In the genomic region with DNA sequence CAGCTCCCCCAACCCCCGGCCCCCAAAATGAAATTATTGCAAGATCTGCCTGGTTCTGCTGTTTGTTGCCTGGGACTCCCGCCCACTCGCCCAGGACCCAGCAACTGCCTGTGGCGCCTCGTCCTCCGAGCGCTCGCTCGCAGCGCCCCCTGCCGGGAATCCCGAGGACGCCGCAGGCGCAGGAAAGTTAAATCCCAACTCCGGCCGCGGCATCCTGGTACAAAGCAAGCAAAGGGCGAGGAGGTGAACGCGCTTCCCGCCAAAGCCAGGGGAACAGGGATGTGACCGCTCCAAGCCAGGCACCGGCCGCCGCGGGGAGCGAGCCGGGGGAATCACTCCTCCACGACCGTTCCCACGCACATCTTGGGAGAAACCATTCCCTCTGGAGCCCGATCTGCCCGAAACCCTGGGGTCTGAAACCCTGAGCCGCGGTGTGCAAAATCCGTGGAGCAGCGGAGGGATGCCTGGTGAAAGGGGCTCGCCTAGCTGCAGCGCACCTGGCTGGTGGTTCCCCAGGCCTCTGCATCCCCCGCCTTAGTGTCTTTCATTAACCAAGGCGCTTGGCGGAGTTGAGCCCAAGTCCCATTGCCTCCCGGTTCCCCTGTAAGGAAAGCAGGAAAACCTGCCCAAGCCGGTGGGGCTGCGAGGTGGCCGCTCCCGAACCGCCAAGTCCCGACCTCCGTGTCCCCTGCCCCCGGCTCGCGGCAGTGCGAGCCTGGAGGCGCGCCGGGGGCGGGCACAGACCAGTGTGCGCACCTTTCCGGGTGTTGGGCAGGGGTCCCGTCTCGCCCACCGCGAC, we compare ENCODE assay signal across 9 cellular contexts. TPM values are rescaled to one million over a fixed set of nuclear protein-coding genes. Genes with fewer than 3 reads are reported as not detected.
A peak's percentile ranks its signal among the peaks of the same experiment; 100 is the strongest.
DNase-seq lines count a peak whose midpoint lies in the region; ATAC-seq and TF ChIP-seq lines count a peak whose summit lies in the region.
"Had no signal": no experiment of that assay in that cellular context is flagged by ENCODE, and none has a peak within 500 bp of the region (broad histone marks: within the 10 kb centered on the region; RNA-seq: fewer than 3 reads in every experiment).

No MANE protein-coding gene starts in this region.

- H3K36me3 ChIP-seq in uterus = no peaks in the 10 kb centered on the region

- H3K27ac Mint-ChIP-seq in activated CD8-positive, alpha-beta T cell treated with anti-CD3 and anti-CD28 coated beads for 36 hours = no peak overlapping the region
- H3K27ac Mint-ChIP-seq in activated CD8-positive, alpha-beta T cell treated with anti-CD3 and anti-CD28 coated beads, Interleukin-2, amount 10 ng/mL, durations not matched to agents 7 days and 5 days = no peak overlapping the region
- H3K27ac Mint-ChIP-seq in activated naive CD4-positive, alpha-beta T cell treated with anti-CD3 and anti-CD28 coated beads, Interleukin-2, amount 50 U/mL, for 24 hours = no peak overlapping the region
- H3K27ac Mint-ChIP-seq: stimulated activated naive CD8-positive, alpha-beta T cell treated with anti-CD3 and anti-CD28 coated beads, Interleukin-15, amount 100 ng/mL, for 72 hours had no signal

- CTCF ChIA-PET in activated CD8-positive, alpha-beta T cell treated with anti-CD3 and anti-CD28 coated beads for 36 hours (lab: Charles Lee) = interaction anchor here (0.8 kb wide), 1 partner anchor 20 kb away, joined by 3 read pairs; no protein-coding TSS in a partner anchor
- CTCF ChIA-PET in activated CD8-positive, alpha-beta T cell treated with anti-CD3 and anti-CD28 coated beads, Interleukin-2, amount 10 ng/mL, durations not matched to agents 7 days and 5 days (lab: Charles Lee) = interaction anchor here (0.8 kb wide), 1 partner anchor 18 kb away, joined by 3 read pairs; no protein-coding TSS in a partner anchor

- TF ChIP-seq CTCF in activated CD8-positive, alpha-beta T cell treated with anti-CD3 and anti-CD28 coated beads for 36 hours (IDR thresholded peaks at IDR 0.05) = peak; percentile 69
- TF ChIP-seq CTCF in omental fat pad (IDR thresholded peaks at IDR 0.05) (peak in 1 of 3 donors; percentile 67), uterus (IDR thresholded peaks at IDR 0.05) (peak; percentile 72 to 95 (median 94))

- peaks cover 4% of the 10 kb centered on the region for H3K4me1 Mint-ChIP-seq in activated CD8-positive, alpha-beta T cell treated with anti-CD3 and anti-CD28 coated beads for 36 hours (ENCODE audit: low read depth)
- peaks cover 2% of the 10 kb centered on the region for H3K4me1 Mint-ChIP-seq in activated CD8-positive, alpha-beta T cell treated with anti-CD3 and anti-CD28 coated beads, Interleukin-2, amount 10 ng/mL, durations not matched to agents 7 days and 5 days (ENCODE audit: low read depth)
- peaks cover 9% of the 10 kb centered on the region for H3K4me1 Mint-ChIP-seq in activated naive CD4-positive, alpha-beta T cell treated with anti-CD3 and anti-CD28 coated beads, Interleukin-2, amount 50 U/mL, for 24 hours
- H3K4me1 Mint-ChIP-seq: stimulated activated naive CD8-positive, alpha-beta T cell treated with anti-CD3 and anti-CD28 coated beads, Interleukin-15, amount 100 ng/mL, for 72 hours had no signal

- no peaks in the 10 kb centered on the region for H3K27me3 ChIP-seq in uterus

- peak in 1 of 2 donors; percentile 42 for TF ChIP-seq POLR2A in uterus (IDR thresholded peaks at IDR 0.05)

- H3K4me3 Mint-ChIP-seq in activated CD8-positive, alpha-beta T cell treated with anti-CD3 and anti-CD28 coated beads for 36 hours = no peak overlapping the region
- no peak overlapping the region for H3K4me3 Mint-ChIP-seq in activated CD8-positive, alpha-beta T cell treated with anti-CD3 and anti-CD28 coated beads, Interleukin-2, amount 10 ng/mL, durations not matched to agents 7 days and 5 days
- peak overlapping the region; percentile 37 for H3K4me3 Mint-ChIP-seq in activated naive CD4-positive, alpha-beta T cell treated with anti-CD3 and anti-CD28 coated beads, Interleukin-2, amount 50 U/mL, for 24 hours

- no peaks in the 10 kb centered on the region for H3K9me3 ChIP-seq in uterus

- peaks cover 0 to 10% of the 10 kb centered on the region in 2 donors for H3K4me1 ChIP-seq in uterus

- peak overlapping the region; percentile 73 to 75 for H3K4me3 ChIP-seq in uterus

- peaks cover 24% of the 10 kb centered on the region for H3K27me3 Mint-ChIP-seq in activated CD8-positive, alpha-beta T cell treated with anti-CD3 and anti-CD28 coated beads for 36 hours
- H3K27me3 Mint-ChIP-seq in activated CD8-positive, alpha-beta T cell treated with anti-CD3 and anti-CD28 coated beads, Interleukin-2, amount 10 ng/mL, durations not matched to agents 7 days and 5 days (ENCODE audit: low read depth) = peaks cover 15% of the 10 kb centered on the region
- peaks cover 23% of the 10 kb centered on the region for H3K27me3 Mint-ChIP-seq in activated naive CD4-positive, alpha-beta T cell treated with anti-CD3 and anti-CD28 coated beads, Interleukin-2, amount 50 U/mL, for 24 hours

- no peaks in the 10 kb centered on the region for H3K36me3 Mint-ChIP-seq in activated CD8-positive, alpha-beta T cell treated with anti-CD3 and anti-CD28 coated beads for 36 hours (ENCODE audit: low read depth)
- no peaks in the 10 kb centered on the region for H3K36me3 Mint-ChIP-seq in activated CD8-positive, alpha-beta T cell treated with anti-CD3 and anti-CD28 coated beads, Interleukin-2, amount 10 ng/mL, durations not matched to agents 7 days and 5 days (ENCODE audit: low read depth)
- peaks cover 2% of the 10 kb centered on the region for H3K36me3 Mint-ChIP-seq in activated naive CD4-positive, alpha-beta T cell treated with anti-CD3 and anti-CD28 coated beads, Interleukin-2, amount 50 U/mL, for 24 hours

- no peaks in the 10 kb centered on the region for H3K9me3 Mint-ChIP-seq in activated CD8-positive, alpha-beta T cell treated with anti-CD3 and anti-CD28 coated beads for 36 hours
- H3K9me3 Mint-ChIP-seq in activated CD8-positive, alpha-beta T cell treated with anti-CD3 and anti-CD28 coated beads, Interleukin-2, amount 10 ng/mL, durations not matched to agents 7 days and 5 days (ENCODE audit: insufficient read depth) = no peaks in the 10 kb centered on the region
- H3K9me3 Mint-ChIP-seq in activated naive CD4-positive, alpha-beta T cell treated with anti-CD3 and anti-CD28 coated beads, Interleukin-2, amount 50 U/mL, for 24 hours = no peaks in the 10 kb centered on the region
- H3K9me3 Mint-ChIP-seq: stimulated activated naive CD8-positive, alpha-beta T cell treated with anti-CD3 and anti-CD28 coated beads, Interleukin-15, amount 100 ng/mL, for 72 hours had no signal

- H3K27ac ChIP-seq in uterus = peak overlapping the region; percentile 91 to 94

- peak; percentile 53 for DNase-seq in activated CD8-positive, alpha-beta T cell treated with anti-CD3 and anti-CD28 coated beads for 36 hours
- DNase-seq in activated CD8-positive, alpha-beta T cell treated with anti-CD3 and anti-CD28 coated beads, Interleukin-2, amount 10 ng/mL, durations not matched to agents 7 days and 5 days = no peak
- peak; percentile 72 to 87 for DNase-seq in NCI-H524 (lab: John Stamatoyannopoulos, UW)
- DNase-seq in Right ventricle myocardium superior = peak; percentile 87
- peak; percentile 68 for DNase-seq in omental fat pad (ENCODE audit: low spot score)
- DNase-seq in uterus = peak; percentile 82 to 85

- no peak for ATAC-seq in activated CD8-positive, alpha-beta T cell treated with anti-CD3 and anti-CD28 coated beads for 36 hours
- no peak for ATAC-seq in activated CD8-positive, alpha-beta T cell treated with anti-CD3 and anti-CD28 coated beads, Interleukin-2, amount 10 ng/mL, durations not matched to agents 7 days and 5 days
- peak; percentile 75 for ATAC-seq in HG02852 (IDR thresholded peaks at IDR 0.05; ENCODE audit: unreplicated experiment)
- ATAC-seq in Right ventricle myocardium superior (ENCODE audit: poor library complexity) = peak; percentile 88
- ATAC-seq in omental fat pad (ENCODE audit: low FRiP score) = peak; percentile 73

- intact Hi-C loops in activated CD8-positive, alpha-beta T cell treated with anti-CD3 and anti-CD28 coated beads for 36 hours (cut with micrococcal nuclease) = loop anchor here (10.0 kb wide), 1 partner anchor 1620 kb away; no protein-coding TSS in a partner anchor
- intact Hi-C loops in Right ventricle myocardium superior (cut with DNase I) = loop anchor here (5.0 to 10.0 kb wide), 2 partner anchors 182 to 260 kb away; no protein-coding TSS in a partner anchor
- intact Hi-C loops in uterus (cut with DNase I; ENCODE audit: low total_unique reads) = no loop called here

- POLR2A ChIA-PET in activated CD8-positive, alpha-beta T cell treated with anti-CD3 and anti-CD28 coated beads for 36 hours (lab: Charles Lee) = no interaction called here
- POLR2A ChIA-PET in activated CD8-positive, alpha-beta T cell treated with anti-CD3 and anti-CD28 coated beads, Interleukin-2, amount 10 ng/mL, durations not matched to agents 7 days and 5 days (lab: Charles Lee) = no interaction called here

RNA-seq across cellular contexts. Expression of gene SEMA5A, which starts 1.2 kb away (rescaled TPM):
- total RNA-seq in activated CD8-positive, alpha-beta T cell treated with anti-CD3 and anti-CD28 coated beads for 36 hours = not detected
- total RNA-seq in activated CD8-positive, alpha-beta T cell treated with anti-CD3 and anti-CD28 coated beads, Interleukin-2, amount 10 ng/mL, durations not matched to agents 7 days and 5 days = not detected
- 27.1 TPM for total RNA-seq in Right ventricle myocardium superior
- 10 to 100 TPM in 3 of 4 donors, 1 to 10 TPM in 1; 6.3 to 60.2 (median 22.1) TPM for total RNA-seq in omental fat pad
- total RNA-seq in uterus = 100 to 1,000 TPM in 1 of 4 donors, 1 to 10 TPM in 3; 2.4 to 129 (median 10.0) TPM

Comparison
In these comparisons a context has a peak if more than half of its experiments do, and no peak if none do; other contexts are left out.
1. ATAC-seq: peak in HG02852 (single experiment), Right ventricle myocardium superior (single experiment) and omental fat pad (single experiment); none in activated CD8-positive, alpha-beta T cell treated with anti-CD3 and anti-CD28 coated beads for 36 hours (single experiment) and activated CD8-positive, alpha-beta T cell treated with anti-CD3 and anti-CD28 coated beads, Interleukin-2, amount 10 ng/mL, durations not matched to agents 7 days and 5 days (single experiment).